Comparison of ENCODE assay signal across 18 cellular contexts in the genomic region with DNA sequence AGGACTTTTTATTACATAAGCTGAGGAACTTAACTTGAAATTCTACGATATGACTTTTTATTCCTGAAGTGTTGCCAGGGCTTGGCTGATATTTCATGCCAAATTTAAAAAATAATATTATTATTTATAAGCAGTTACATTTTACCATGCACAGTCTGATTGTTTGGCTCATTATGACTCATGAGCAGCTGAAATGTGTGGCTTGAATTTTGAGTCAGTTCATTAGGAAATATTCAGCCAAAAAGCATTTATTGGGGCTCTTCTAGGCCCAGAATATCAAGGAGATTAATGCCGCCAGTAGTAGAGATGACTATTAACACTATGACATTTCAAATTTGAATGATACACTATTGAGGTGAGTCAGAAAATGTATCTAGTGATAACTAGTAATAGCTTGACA.
DNase-seq lines count a peak whose midpoint lies in the region; ATAC-seq and TF ChIP-seq lines count a peak whose summit lies in the region.
"Had no signal": no experiment of that assay in that cellular context is flagged by ENCODE, and none has a peak within 500 bp of the region (broad histone marks: within the 10 kb centered on the region; RNA-seq: fewer than 3 reads in every experiment).

No MANE protein-coding gene starts in this region.

- no peak for TF ChIP-seq POLR2A in stomach (IDR thresholded peaks at IDR 0.05)

- no peak for TF ChIP-seq CTCF in PC-3 (conservative IDR thresholded peaks at IDR 0.05; ENCODE audit: low read depth, low read length)
- no peak for TF ChIP-seq CTCF in fibroblast of the aortic adventitia (IDR thresholded peaks at IDR 0.05; ENCODE audit: insufficient read depth, low read length)
- no peak for TF ChIP-seq CTCF in tibial artery (IDR thresholded peaks at IDR 0.05)
- TF ChIP-seq CTCF in stomach (IDR thresholded peaks at IDR 0.05), result no peak

- H3K36me3 ChIP-seq in PC-3 (ENCODE audit: low read depth, low read length) (no peaks in the 10 kb centered on the region), tibial artery (no peaks in the 10 kb centered on the region), stomach (no peaks in the 10 kb centered on the region)
- H3K36me3 ChIP-seq: SJCRH30 had no signal

- H3K27ac ChIP-seq in PC-3 (ENCODE audit: low read length), result peak overlapping the region; percentile 39
- H3K27ac ChIP-seq in tibial artery, result peak overlapping the region; percentile 25 to 36
- no peak overlapping the region for H3K27ac ChIP-seq in stomach
- H3K27ac ChIP-seq: RWPE1, SJCRH30 had no signal

- no peaks in the 10 kb centered on the region for H4K20me1 ChIP-seq in PC-3 (ENCODE audit: low read length)

- H3K79me2 ChIP-seq in PC-3 (ENCODE audit: low read length), result no peaks in the 10 kb centered on the region; the same call in 1 of the 2 replicates

- intact Hi-C loops in PC-3 (cut with micrococcal nuclease), result no loop called here
- intact Hi-C loops in tibial artery (cut with DNase I; ENCODE audit: low total_unique reads), result no loop called here
- intact Hi-C loops in stomach (cut with DNase I; ENCODE audit: low total_unique reads), result no loop called here

- CTCF ChIA-PET in PC-3 (lab: Charles Lee), result no interaction called here

- no peak overlapping the region for H2AFZ ChIP-seq in PC-3 (ENCODE audit: low read length)

- H3K9ac ChIP-seq in PC-3 (ENCODE audit: low read length), result no peak overlapping the region

- no peak overlapping the region for H3K4me3 ChIP-seq in PC-3 (ENCODE audit: low read length)
- no peak overlapping the region for H3K4me3 ChIP-seq in fibroblast of the aortic adventitia (ENCODE audit: low read depth, low read length)
- no peak overlapping the region for H3K4me3 ChIP-seq in tibial artery
- H3K4me3 ChIP-seq in stomach, result no peak overlapping the region
- H3K4me3 ChIP-seq: SJCRH30 had no signal

- H3K4me1 ChIP-seq in PC-3 (ENCODE audit: insufficient read depth, low read length), result peaks cover 31% of the 10 kb centered on the region
- peaks cover 0 to 60% (median 19%) of the 10 kb centered on the region in 4 donors for H3K4me1 ChIP-seq in tibial artery
- H3K4me1 ChIP-seq in stomach, result peaks cover 6 to 20% (median 11%) of the 10 kb centered on the region in 4 donors

- ATAC-seq in PC-3, result no peak

- no peaks in the 10 kb centered on the region for H3F3A ChIP-seq in PC-3 (ENCODE audit: low read length, unreplicated experiment)

- DNase-seq in GM03348 (ENCODE audit: low spot score) (peak; percentile 33), PC-3 (peak; percentile 17), fibroblast of the aortic adventitia (ENCODE audit: low read depth) (peak; percentile 18), tibial artery (no peak), pons (ENCODE audit: low spot score) (no peak), stomach (no peak), MV-4-11 (lab: John Stamatoyannopoulos, UW) (no peak)
- DNase-seq: ACHN; C1 segment of cervical spinal cord; CD8-positive, alpha-beta memory T cell; H9; NCI-H187; NCI-H2107; NCI-H510A treated with DMSO at 0.1 percent for 48 hours; NCI-H82; OCI-M1; SJCRH30 had no signal

- no peaks in the 10 kb centered on the region for H3K27me3 ChIP-seq in PC-3 (ENCODE audit: low read length)
- H3K27me3 ChIP-seq in tibial artery, result no peaks in the 10 kb centered on the region
- no peaks in the 10 kb centered on the region for H3K27me3 ChIP-seq in stomach
- H3K27me3 ChIP-seq: SJCRH30 had no signal

- POLR2A ChIA-PET in PC-3 (lab: Charles Lee; ENCODE audit: unreplicated experiment), result interaction anchor here (0.6 kb wide), 1 partner anchor 18 kb away, joined by 18 read pairs; no protein-coding TSS in a partner anchor

- no peaks in the 10 kb centered on the region for H3K9me2 ChIP-seq in PC-3 (replicated peaks; ENCODE audit: low read length)

- 63 to 89% (median 81%) methylated on average over 2 of the region's 2 CpGs for WGBS in stomach, 5 donors

- no TSS peak for BruUV-seq in PC-3 (replicated peaks; lab: Mats Ljungman, UMichigan)

- H3K9me3 ChIP-seq in PC-3 (ENCODE audit: low read length), result no peaks in the 10 kb centered on the region
- H3K9me3 ChIP-seq in tibial artery, result no peaks in the 10 kb centered on the region
- no peaks in the 10 kb centered on the region for H3K9me3 ChIP-seq in stomach
- H3K9me3 ChIP-seq: SJCRH30 had no signal

- TF ChIP-seq EP300 in stomach (IDR thresholded peaks at IDR 0.05), result no peak

- peak overlapping the region; percentile 15; the same call in 1 of the 2 replicates for H3K4me2 ChIP-seq in PC-3 (ENCODE audit: low read length)

Comparison
In these comparisons a context has a peak if more than half of its experiments do, and no peak if none do; other contexts are left out.
1. DNase-seq: peak in GM03348 (single experiment), PC-3 (single experiment) and fibroblast of the aortic adventitia (single experiment); none in tibial artery (0 of 2), pons (single experiment), stomach (single experiment) and MV-4-11 (single experiment).
2. H3K27ac ChIP-seq: peak in PC-3 (single experiment) and tibial artery (2 of 2); none in stomach (0 of 5).